ENCODE assay signal across 25 cellular contexts in the genomic region with DNA sequence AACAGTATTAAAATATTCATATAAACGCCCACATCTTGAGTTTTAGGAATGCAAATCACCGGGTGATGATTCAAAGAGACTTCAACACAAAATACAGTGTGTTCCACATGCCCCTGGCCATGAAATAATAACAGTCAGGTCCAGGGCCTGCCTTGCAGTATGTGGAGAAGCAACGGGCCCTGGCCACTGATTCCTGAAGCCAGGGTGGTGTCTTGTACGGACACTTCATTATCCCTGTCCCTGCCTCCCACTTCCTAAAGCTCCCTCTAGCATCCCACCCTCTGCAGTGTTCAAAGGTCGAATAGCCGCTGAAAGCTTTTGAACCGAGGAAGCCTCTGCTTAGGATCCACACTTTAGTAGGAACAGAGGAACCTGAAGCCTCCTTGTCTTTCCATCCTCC.
"Had no signal": no experiment of that assay in that cellular context is flagged by ENCODE, and none has a peak within 500 bp of the region (broad histone marks: within the 10 kb centered on the region; RNA-seq: fewer than 3 reads in every experiment).

No MANE protein-coding gene starts in this region.

- H3K9me3 ChIP-seq: breast epithelium, Peyer's patch had no signal

- H3K27me3 ChIP-seq: Peyer's patch had no signal

- DNase-seq: activated CD4-positive, alpha-beta memory T cell treated with anti-CD3 and anti-CD28 coated beads for 36 hours; activated CD4-positive, alpha-beta T cell treated with anti-CD3 and anti-CD28 coated beads, Interleukin-2, amount 10 ng/mL, durations not matched to agents 7 days and 5 days; activated CD4-positive, CD25-positive, alpha-beta regulatory T cell; activated effector memory CD4-positive, alpha-beta T cell treated with Interleukin-2 at 50 U/mL for 16 hours; activated naive CD4-positive, alpha-beta T cell; activated T-cell treated with anti-CD3 and anti-CD28 coated beads, Interleukin-2, amount 50 U/mL, for 24 hours; central memory CD4-positive, alpha-beta T cell; Kasumi-1; NCI-H1105 treated with DMSO at 0.1 percent for 48 hours; NCI-H1436 treated with DMSO at 0.1 percent for 48 hours; NCI-H187; NCI-H2081; NCI-H510A treated with DMSO at 0.1 percent for 48 hours; NCI-H69; NK-92 treated with Interleukin-12 subunit alpha and Interleukin-12 subunit beta, amount 100 ng/mL, for 24 hours; Peyer's patch; SHP77 treated with DMSO at 0.1 percent for 48 hours; T-helper 2 cell had no signal

- H3K27me3 Mint-ChIP-seq: activated CD4-positive, alpha-beta T cell treated with anti-CD3 and anti-CD28 coated beads, Interleukin-2, amount 10 ng/mL, durations not matched to agents 7 days and 5 days had no signal

- H3K4me1 Mint-ChIP-seq: activated CD4-positive, alpha-beta T cell treated with anti-CD3 and anti-CD28 coated beads, Interleukin-2, amount 10 ng/mL, durations not matched to agents 7 days and 5 days; activated naive CD4-positive, alpha-beta T cell treated with anti-CD3 and anti-CD28 coated beads, Interleukin-2, amount 50 U/mL, for 24 hours; T-cell had no signal

- H3K4me3 Mint-ChIP-seq: activated CD4-positive, alpha-beta memory T cell treated with anti-CD3 and anti-CD28 coated beads for 36 hours; activated CD4-positive, alpha-beta T cell treated with anti-CD3 and anti-CD28 coated beads, Interleukin-2, amount 10 ng/mL, durations not matched to agents 7 days and 5 days; activated naive CD4-positive, alpha-beta T cell treated with anti-CD3 and anti-CD28 coated beads, Interleukin-2, amount 50 U/mL, for 24 hours; activated T-cell treated with anti-CD3 and anti-CD28 coated beads, Interleukin-2, amount 50 U/mL, for 24 hours; activated T-helper 1 cell treated with anti-CD3 and anti-CD28 coated beads, Interleukin-12 subunit alpha, Interleukin-12 subunit beta, Interleukin-2, Interleukin-4 antibody, amounts not matched to agents 30 ng/mL and 10 ng/mL and 1 ng/mL, durations not matched to agents 14 hours and 24 hours and 36 hours; T-cell had no signal

- H3K27ac Mint-ChIP-seq: activated CD4-positive, alpha-beta memory T cell treated with anti-CD3 and anti-CD28 coated beads for 36 hours; activated CD4-positive, alpha-beta T cell treated with anti-CD3 and anti-CD28 coated beads, Interleukin-2, amount 10 ng/mL, durations not matched to agents 7 days and 5 days; activated naive CD4-positive, alpha-beta T cell treated with anti-CD3 and anti-CD28 coated beads, Interleukin-2, amount 50 U/mL, for 24 hours; activated T-cell treated with anti-CD3 and anti-CD28 coated beads, Interleukin-2, amount 50 U/mL, for 24 hours; activated T-helper 1 cell treated with anti-CD3 and anti-CD28 coated beads, Interleukin-12 subunit alpha, Interleukin-12 subunit beta, Interleukin-2, Interleukin-4 antibody, amounts not matched to agents 30 ng/mL and 10 ng/mL and 1 ng/mL, durations not matched to agents 14 hours and 24 hours and 36 hours; T-cell had no signal

- H3K36me3 ChIP-seq: breast epithelium, Peyer's patch had no signal

- ATAC-seq: T-cell had no signal

- H3K9me3 Mint-ChIP-seq: activated CD4-positive, alpha-beta memory T cell treated with anti-CD3 and anti-CD28 coated beads for 36 hours; activated CD4-positive, alpha-beta T cell treated with anti-CD3 and anti-CD28 coated beads, Interleukin-2, amount 10 ng/mL, durations not matched to agents 7 days and 5 days; activated naive CD4-positive, alpha-beta T cell treated with anti-CD3 and anti-CD28 coated beads, Interleukin-2, amount 50 U/mL, for 24 hours; activated T-cell treated with anti-CD3 and anti-CD28 coated beads, Interleukin-2, amount 50 U/mL, for 24 hours; activated T-helper 1 cell treated with anti-CD3 and anti-CD28 coated beads, Interleukin-12 subunit alpha, Interleukin-12 subunit beta, Interleukin-2, Interleukin-4 antibody, amounts not matched to agents 30 ng/mL and 10 ng/mL and 1 ng/mL, durations not matched to agents 14 hours and 24 hours and 36 hours had no signal

- H3K27ac ChIP-seq: breast epithelium, Peyer's patch, SK-N-MC, VCaP had no signal

- H3K4me3 ChIP-seq: breast epithelium, K562, Peyer's patch, SK-N-MC had no signal

- H3K36me3 Mint-ChIP-seq: activated CD4-positive, alpha-beta memory T cell treated with anti-CD3 and anti-CD28 coated beads for 36 hours; activated naive CD4-positive, alpha-beta T cell treated with anti-CD3 and anti-CD28 coated beads, Interleukin-2, amount 50 U/mL, for 24 hours; T-cell had no signal

- H3K4me1 ChIP-seq: Peyer's patch had no signal
